Comparison of ENCODE assay signal across 1 cellular context in genomic region chr5:74464512-74465209, GRCh38.
TF ChIP-seq lines count a peak whose summit lies in the region.

No MANE protein-coding gene starts in this region.

TF ChIP-seq in GM23338, 12 proteins besides CTCF, POLR2A, EP300 and RAD21 (continued from another document):
- TF ChIP-seq ZNF462 (CRISPR knock-in tag; IDR thresholded peaks at IDR 0.05) (no peak), STAT1 (IDR thresholded peaks at IDR 0.05; ENCODE audit: unreplicated experiment) (no peak), ZNF114 (CRISPR knock-in tag; IDR thresholded peaks at IDR 0.05) (no peak), EZH2 (IDR thresholded peaks at IDR 0.05; ENCODE audit: low read depth, unreplicated experiment) (no peak), ETS1 (IDR thresholded peaks at IDR 0.05) (no peak)
